1 cellular context compared by ENCODE assay signal in genomic region chr2:11829947-11830707, GRCh38.
A peak's percentile ranks its signal among the peaks of the same experiment; 100 is the strongest.
TF ChIP-seq lines count a peak whose summit lies in the region.

No MANE protein-coding gene starts in this region.

TF ChIP-seq in K562, 482 proteins besides CTCF, POLR2A, EP300 and RAD21 (continued from another document and continues in another):
- TF ChIP-seq U2AF2 (optimal IDR thresholded peaks at IDR 0.05; ENCODE audit: low read depth, low read length) (no peak), POLR2G (IDR thresholded peaks at IDR 0.05; ENCODE audit: low read depth, low read length) (peak; percentile 57; the same call in 1 of the 2 replicates), KDM4B (IDR thresholded peaks at IDR 0.05; ENCODE audit: borderline replicate concordance in 2 of 2, low read depth in 1 of 2) (no peak; a peak in 1 of 4 replicates), ILK (tag; IDR thresholded peaks at IDR 0.05; ENCODE audit: borderline replicate concordance, low read depth) (0 out of 2 replicates have a peak, but pooled peaks have one; percentile 29), HNRNPL (IDR thresholded peaks at IDR 0.05; ENCODE audit: low read depth, low read length) (no peak), ZNF655 (CRISPR knock-in tag; IDR thresholded peaks at IDR 0.05) (no peak), MEIS2 (IDR thresholded peaks at IDR 0.05; ENCODE audit: partially characterized antibody) (no peak), RAD51 (IDR thresholded peaks at IDR 0.05; ENCODE audit: borderline replicate concordance, low read depth) (no peak), EGR1 (conservative IDR thresholded peaks at IDR 0.05) (no peak), SNRNP70 (optimal IDR thresholded peaks at IDR 0.05; ENCODE audit: low read depth, low read length) (no peak), SP1 (CRISPR knock-in tag; IDR thresholded peaks at IDR 0.05) (0 out of 2 replicates have a peak, but pooled peaks have one; percentile 54), PHTF2 (CRISPR knock-in tag; IDR thresholded peaks at IDR 0.05) (no peak), E2F3 (CRISPR knock-in tag; IDR thresholded peaks at IDR 0.05) (no peak), NR1H2 (CRISPR knock-in tag; IDR thresholded peaks at IDR 0.05) (no peak), XRCC5 (IDR thresholded peaks at IDR 0.05; ENCODE audit: low read depth, low read length) (0 out of 2 replicates have a peak, but pooled peaks have one; percentile 59), FOXP4 (CRISPR knock-in tag; IDR thresholded peaks at IDR 0.05; ENCODE audit: borderline replicate concordance) (no peak), SMAD2 (IDR thresholded peaks at IDR 0.05; ENCODE audit: low read depth, low read length) (no peak), ZBTB8A (IDR thresholded peaks at IDR 0.05; ENCODE audit: partially characterized antibody) (no peak), CBFA2T3 (IDR thresholded peaks at IDR 0.05) (peak; percentile 66), ZNF324 (CRISPR knock-in tag; IDR thresholded peaks at IDR 0.05) (no peak), ZNF12 (CRISPR knock-in tag; IDR thresholded peaks at IDR 0.05) (no peak), SLC30A9 (CRISPR knock-in tag; IDR thresholded peaks at IDR 0.05) (no peak), ZNF76 (CRISPR knock-in tag; IDR thresholded peaks at IDR 0.05; ENCODE audit: borderline replicate concordance) (no peak), GABPB1 (CRISPR knock-in tag; IDR thresholded peaks at IDR 0.05) (peak; percentile 68), E2F6 (IDR thresholded peaks at IDR 0.05; ENCODE audit: borderline replicate concordance in 1 of 2, extremely low read depth in 1 of 2, insufficient read depth in 1 of 2, insufficient read length in 1 of 2, low read depth in 1 of 2, low read length in 1 of 2, poor library complexity in 1 of 2, severe bottlenecking in 1 of 2) (no peak), FOXJ2 (tag; IDR thresholded peaks at IDR 0.05) (no peak), XRCC4 (IDR thresholded peaks at IDR 0.05; ENCODE audit: extremely low read depth, insufficient read depth, insufficient read length) (no peak), AFF1 (IDR thresholded peaks at IDR 0.05; ENCODE audit: low read depth in 1 of 2, partially characterized antibody in 2 of 2) (peak; percentile 47 to 83), ZC3H11A (IDR thresholded peaks at IDR 0.05; ENCODE audit: low read depth, low read length) (no peak), CC2D1A (IDR thresholded peaks at IDR 0.05) (peak; percentile 93), TCFL5 (CRISPR knock-in tag; conservative IDR thresholded peaks at IDR 0.05) (no peak), U2AF1 (optimal IDR thresholded peaks at IDR 0.05; ENCODE audit: low read depth, low read length) (no peak), RNF2 (IDR thresholded peaks at IDR 0.05) (peak; percentile 96), HMG20B (CRISPR knock-in tag; IDR thresholded peaks at IDR 0.05) (no peak), MED1 (CRISPR knock-in tag; IDR thresholded peaks at IDR 0.05; ENCODE audit: borderline replicate concordance) (no peak), FOXM1 (IDR thresholded peaks at IDR 0.05; ENCODE audit: low read depth) (0 out of 2 replicates have a peak, but pooled peaks have one; percentile 14), FOXM1 (CRISPR knock-in tag; IDR thresholded peaks at IDR 0.05; ENCODE audit: low read depth) (no peak), PML (IDR thresholded peaks at IDR 0.05; ENCODE audit: low read length) (peak; percentile 46; the same call in 1 of the 2 replicates), CCAR2 (IDR thresholded peaks at IDR 0.05; ENCODE audit: low read depth, low read length) (no peak), HDAC8 (tag; IDR thresholded peaks at IDR 0.05) (no peak), ILF3 (IDR thresholded peaks at IDR 0.05; ENCODE audit: borderline replicate concordance) (no peak), MTA1 (IDR thresholded peaks at IDR 0.05; ENCODE audit: borderline replicate concordance) (peak; percentile 53; the same call in 1 of the 2 replicates)
- TF ChIP-seq, protein P1, sequence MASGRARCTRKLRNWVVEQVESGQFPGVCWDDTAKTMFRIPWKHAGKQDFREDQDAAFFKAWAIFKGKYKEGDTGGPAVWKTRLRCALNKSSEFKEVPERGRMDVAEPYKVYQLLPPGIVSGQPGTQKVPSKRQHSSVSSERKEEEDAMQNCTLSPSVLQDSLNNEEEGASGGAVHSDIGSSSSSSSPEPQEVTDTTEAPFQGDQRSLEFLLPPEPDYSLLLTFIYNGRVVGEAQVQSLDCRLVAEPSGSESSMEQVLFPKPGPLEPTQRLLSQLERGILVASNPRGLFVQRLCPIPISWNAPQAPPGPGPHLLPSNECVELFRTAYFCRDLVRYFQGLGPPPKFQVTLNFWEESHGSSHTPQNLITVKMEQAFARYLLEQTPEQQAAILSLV (tag; IDR thresholded peaks at IDR 0.05), result no peak
- TF ChIP-seq, protein P2, sequence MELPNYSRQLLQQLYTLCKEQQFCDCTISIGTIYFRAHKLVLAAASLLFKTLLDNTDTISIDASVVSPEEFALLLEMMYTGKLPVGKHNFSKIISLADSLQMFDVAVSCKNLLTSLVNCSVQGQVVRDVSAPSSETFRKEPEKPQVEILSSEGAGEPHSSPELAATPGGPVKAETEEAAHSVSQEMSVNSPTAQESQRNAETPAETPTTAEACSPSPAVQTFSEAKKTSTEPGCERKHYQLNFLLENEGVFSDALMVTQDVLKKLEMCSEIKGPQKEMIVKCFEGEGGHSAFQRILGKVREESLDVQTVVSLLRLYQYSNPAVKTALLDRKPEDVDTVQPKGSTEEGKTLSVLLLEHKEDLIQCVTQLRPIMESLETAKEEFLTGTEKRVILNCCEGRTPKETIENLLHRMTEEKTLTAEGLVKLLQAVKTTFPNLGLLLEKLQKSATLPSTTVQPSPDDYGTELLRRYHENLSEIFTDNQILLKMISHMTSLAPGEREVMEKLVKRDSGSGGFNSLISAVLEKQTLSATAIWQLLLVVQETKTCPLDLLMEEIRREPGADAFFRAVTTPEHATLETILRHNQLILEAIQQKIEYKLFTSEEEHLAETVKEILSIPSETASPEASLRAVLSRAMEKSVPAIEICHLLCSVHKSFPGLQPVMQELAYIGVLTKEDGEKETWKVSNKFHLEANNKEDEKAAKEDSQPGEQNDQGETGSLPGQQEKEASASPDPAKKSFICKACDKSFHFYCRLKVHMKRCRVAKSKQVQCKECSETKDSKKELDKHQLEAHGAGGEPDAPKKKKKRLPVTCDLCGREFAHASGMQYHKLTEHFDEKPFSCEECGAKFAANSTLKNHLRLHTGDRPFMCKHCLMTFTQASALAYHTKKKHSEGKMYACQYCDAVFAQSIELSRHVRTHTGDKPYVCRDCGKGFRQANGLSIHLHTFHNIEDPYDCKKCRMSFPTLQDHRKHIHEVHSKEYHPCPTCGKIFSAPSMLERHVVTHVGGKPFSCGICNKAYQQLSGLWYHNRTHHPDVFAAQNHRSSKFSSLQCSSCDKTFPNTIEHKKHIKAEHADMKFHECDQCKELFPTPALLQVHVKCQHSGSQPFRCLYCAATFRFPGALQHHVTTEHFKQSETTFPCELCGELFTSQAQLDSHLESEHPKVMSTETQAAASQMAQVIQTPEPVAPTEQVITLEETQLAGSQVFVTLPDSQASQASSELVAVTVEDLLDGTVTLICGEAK (IDR thresholded peaks at IDR 0.05), result no peak
- TF ChIP-seq, protein P2 (CRISPR knock-in tag; IDR thresholded peaks at IDR 0.05), result no peak
- TF ChIP-seq, protein P3, sequence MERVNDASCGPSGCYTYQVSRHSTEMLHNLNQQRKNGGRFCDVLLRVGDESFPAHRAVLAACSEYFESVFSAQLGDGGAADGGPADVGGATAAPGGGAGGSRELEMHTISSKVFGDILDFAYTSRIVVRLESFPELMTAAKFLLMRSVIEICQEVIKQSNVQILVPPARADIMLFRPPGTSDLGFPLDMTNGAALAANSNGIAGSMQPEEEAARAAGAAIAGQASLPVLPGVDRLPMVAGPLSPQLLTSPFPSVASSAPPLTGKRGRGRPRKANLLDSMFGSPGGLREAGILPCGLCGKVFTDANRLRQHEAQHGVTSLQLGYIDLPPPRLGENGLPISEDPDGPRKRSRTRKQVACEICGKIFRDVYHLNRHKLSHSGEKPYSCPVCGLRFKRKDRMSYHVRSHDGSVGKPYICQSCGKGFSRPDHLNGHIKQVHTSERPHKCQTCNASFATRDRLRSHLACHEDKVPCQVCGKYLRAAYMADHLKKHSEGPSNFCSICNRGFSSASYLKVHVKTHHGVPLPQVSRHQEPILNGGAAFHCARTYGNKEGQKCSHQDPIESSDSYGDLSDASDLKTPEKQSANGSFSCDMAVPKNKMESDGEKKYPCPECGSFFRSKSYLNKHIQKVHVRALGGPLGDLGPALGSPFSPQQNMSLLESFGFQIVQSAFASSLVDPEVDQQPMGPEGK (CRISPR knock-in tag; IDR thresholded peaks at IDR 0.05; ENCODE audit: borderline replicate concordance), result no peak
